ENCODE assay signal across 19 cellular contexts in the genomic region with DNA sequence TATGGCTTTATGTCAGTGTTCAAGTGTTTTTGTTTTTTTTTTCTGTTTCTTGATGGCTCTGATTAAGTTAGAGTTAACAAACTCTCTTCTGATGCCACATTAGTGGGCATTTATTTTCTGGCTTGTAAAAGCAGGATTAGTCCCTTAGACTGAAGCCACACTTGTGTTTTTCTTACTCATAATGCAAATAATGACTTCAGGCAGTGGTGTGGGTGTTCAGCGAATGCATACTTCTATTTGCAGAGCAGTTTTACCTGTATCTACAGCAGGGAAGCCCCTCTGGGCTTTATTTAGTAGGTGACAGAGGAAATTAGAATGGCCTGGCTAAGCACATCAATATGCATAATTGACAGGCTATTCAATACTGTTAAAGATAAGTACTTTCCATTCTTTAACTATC.
A peak's percentile ranks its signal among the peaks of the same experiment; 100 is the strongest.
DNase-seq lines count a peak whose midpoint lies in the region; ATAC-seq, FAIRE-seq and TF ChIP-seq lines count a peak whose summit lies in the region.
"Had no signal": no experiment of that assay in that cellular context is flagged by ENCODE, and none has a peak within 500 bp of the region (broad histone marks: within the 10 kb centered on the region; RNA-seq: fewer than 3 reads in every experiment).

No MANE protein-coding gene starts in this region.

- H3K27me3 ChIP-seq in PC-3 (ENCODE audit: low read length): no peaks in the 10 kb centered on the region
- H3K27me3 ChIP-seq: tibial artery had no signal

- intact Hi-C loops in PC-3 (cut with micrococcal nuclease): loop anchor here (1.0 kb wide), 1 partner anchor 9 kb away; no protein-coding TSS in a partner anchor

- H3K4me3 ChIP-seq in A549: no peak overlapping the region
- peak overlapping the region; percentile 32; the same call in 1 of the 2 replicates for H3K4me3 ChIP-seq in PC-3 (ENCODE audit: low read length)
- H3K4me3 ChIP-seq: tibial artery had no signal

- peaks cover 17% of the 10 kb centered on the region for H3K4me1 Mint-ChIP-seq in activated T-cell treated with anti-CD3 and anti-CD28 coated beads, Interleukin-2, amount 50 U/mL, for 24 hours (ENCODE audit: low read depth)

- H3K36me3 ChIP-seq in PC-3 (ENCODE audit: low read depth, low read length): no peaks in the 10 kb centered on the region
- H3K36me3 ChIP-seq: tibial artery had no signal

- peak overlapping the region; percentile 64 for H3K4me2 ChIP-seq in A549
- peak overlapping the region; percentile 67 for H3K4me2 ChIP-seq in PC-3 (ENCODE audit: low read length)

- TF ChIP-seq EP300 in A549 (IDR thresholded peaks at IDR 0.05): no peak

- H3K9me3 ChIP-seq in A549 (no peaks in the 10 kb centered on the region), PC-3 (ENCODE audit: low read length) (no peaks in the 10 kb centered on the region)
- H3K9me3 ChIP-seq: tibial artery had no signal

- CTCF ChIA-PET in A549 (lab: Yijun Ruan, JAX): interaction anchor here (0.6 to 1.4 kb wide), 2 partner anchors 94 to 162 kb away, joined by 3 to 4 read pairs; no protein-coding TSS in a partner anchor
- CTCF ChIA-PET in PC-3 (lab: Charles Lee): interaction anchor here (0.7 kb wide), 1 partner anchor 27 kb away, joined by 3 read pairs; no protein-coding TSS in a partner anchor

- H3K4me3 Mint-ChIP-seq in activated T-cell treated with anti-CD3 and anti-CD28 coated beads, Interleukin-2, amount 50 U/mL, for 24 hours: no peak overlapping the region

- H3K27me3 Mint-ChIP-seq in activated T-cell treated with anti-CD3 and anti-CD28 coated beads, Interleukin-2, amount 50 U/mL, for 24 hours: no peaks in the 10 kb centered on the region

- H4K20me1 ChIP-seq in PC-3 (ENCODE audit: low read length): no peaks in the 10 kb centered on the region

- H3K27ac ChIP-seq in A549 (no peak overlapping the region), PC-3 (ENCODE audit: low read length) (peak overlapping the region; percentile 55)
- H3K27ac ChIP-seq: RWPE1, tibial artery had no signal

- H3K9me2 ChIP-seq in PC-3 (replicated peaks; ENCODE audit: low read length): no peaks in the 10 kb centered on the region

- TF ChIP-seq RAD21 in A549 (conservative IDR thresholded peaks at IDR 0.05 in 1 of 2, IDR thresholded peaks at IDR 0.05 in 1 of 2): no peak

- TF ChIP-seq POLR2A in A549 (IDR thresholded peaks at IDR 0.05; ENCODE audit: low read length): no peak

- H3K36me3 Mint-ChIP-seq in activated T-cell treated with anti-CD3 and anti-CD28 coated beads, Interleukin-2, amount 50 U/mL, for 24 hours (ENCODE audit: low read depth): no peaks in the 10 kb centered on the region

- 0% methylated on average over 1 of the region's 1 CpG for WGBS in A549 (ENCODE audit: missing lambda C conversion rate)

- no peaks in the 10 kb centered on the region for H3K79me2 ChIP-seq in PC-3 (ENCODE audit: low read length)

- TF ChIP-seq CTCF in A549 (IDR thresholded peaks at IDR 0.05): no peak
- no peak for TF ChIP-seq CTCF in PC-3 (conservative IDR thresholded peaks at IDR 0.05; ENCODE audit: low read depth, low read length)

- DNase-seq in A549 (ENCODE audit: low read depth in 1 of 2, low spot score in 1 of 2) (peak in 1 of 2 experiments; percentile 18), PC-3 (peak; percentile 77), iPS-NIHi11 (ENCODE audit: low spot score) (no peak), AML-193 (lab: John Stamatoyannopoulos, UW) (no peak), H4 (ENCODE audit: low spot score) (no peak)
- DNase-seq in activated T-cell treated with anti-CD3 and anti-CD28 coated beads, Interleukin-2, amount 50 U/mL, for 24 hours: no peak
- DNase-seq: activated T-cell treated with anti-CD3 and anti-CD28 coated beads, Interleukin-2, amount 50 U/mL, for 48 hours; amniotic stem cell; Calu3; HCEC 1CT; KBM-7; left cardiac atrium; NCI-H187; NCI-H748 treated with DMSO at 0.1 percent for 48 hours; T-helper 1 cell; tibial artery had no signal

- BruUV-seq in PC-3 (replicated peaks; lab: Mats Ljungman, UMichigan): no TSS peak

- POLR2A ChIA-PET in A549 (lab: Yijun Ruan, JAX): no interaction called here
- POLR2A ChIA-PET in PC-3 (lab: Charles Lee; ENCODE audit: unreplicated experiment): no interaction called here

- no peak for FAIRE-seq in A549 (lab: Jason Lieb, UNC)

- peaks cover 19% of the 10 kb centered on the region for H3K4me1 ChIP-seq in A549
- H3K4me1 ChIP-seq in PC-3 (ENCODE audit: insufficient read depth, low read length): peaks cover 20% of the 10 kb centered on the region

- H2AFZ ChIP-seq in PC-3 (ENCODE audit: low read length): no peak overlapping the region

- peaks cover 4% of the 10 kb centered on the region for H3F3A ChIP-seq in PC-3 (ENCODE audit: low read length, unreplicated experiment)

- H3K9me3 Mint-ChIP-seq in activated T-cell treated with anti-CD3 and anti-CD28 coated beads, Interleukin-2, amount 50 U/mL, for 24 hours: peaks cover 3% of the 10 kb centered on the region

- H3K9ac ChIP-seq in PC-3 (ENCODE audit: low read length): no peak overlapping the region

- ATAC-seq in A549 (peak; percentile 24 to 53; a peak in 2 of 6 replicates), GM18511 (IDR thresholded peaks at IDR 0.05; ENCODE audit: unreplicated experiment) (peak; percentile 57), HG02759 (IDR thresholded peaks at IDR 0.05; ENCODE audit: unreplicated experiment) (peak; percentile 52), PC-3 (peak; percentile 97)
- ATAC-seq: left cardiac atrium had no signal

- no peak overlapping the region for H3K27ac Mint-ChIP-seq in activated T-cell treated with anti-CD3 and anti-CD28 coated beads, Interleukin-2, amount 50 U/mL, for 24 hours

TF ChIP-seq in A549, 52 proteins besides CTCF, POLR2A, EP300 and RAD21:
- TF ChIP-seq CHD4 (IDR thresholded peaks at IDR 0.05; ENCODE audit: borderline replicate concordance) (no peak), TFCP2L1 (CRISPR knock-in tag; IDR thresholded peaks at IDR 0.05) (no peak), TP53 (CRISPR knock-in tag; IDR thresholded peaks at IDR 0.05) (no peak), MAZ (IDR thresholded peaks at IDR 0.05; ENCODE audit: borderline replicate concordance, low read depth, low read length) (no peak), FOSL2 (IDR thresholded peaks at IDR 0.05) (no peak), FOSL2 (CRISPR knock-in tag; IDR thresholded peaks at IDR 0.05) (no peak; the same call in 1 of the 2 replicates)
- TF ChIP-seq, protein P1, sequence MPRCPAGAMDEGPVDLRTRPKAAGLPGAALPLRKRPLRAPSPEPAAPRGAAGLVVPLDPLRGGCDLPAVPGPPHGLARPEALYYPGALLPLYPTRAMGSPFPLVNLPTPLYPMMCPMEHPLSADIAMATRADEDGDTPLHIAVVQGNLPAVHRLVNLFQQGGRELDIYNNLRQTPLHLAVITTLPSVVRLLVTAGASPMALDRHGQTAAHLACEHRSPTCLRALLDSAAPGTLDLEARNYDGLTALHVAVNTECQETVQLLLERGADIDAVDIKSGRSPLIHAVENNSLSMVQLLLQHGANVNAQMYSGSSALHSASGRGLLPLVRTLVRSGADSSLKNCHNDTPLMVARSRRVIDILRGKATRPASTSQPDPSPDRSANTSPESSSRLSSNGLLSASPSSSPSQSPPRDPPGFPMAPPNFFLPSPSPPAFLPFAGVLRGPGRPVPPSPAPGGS (IDR thresholded peaks at IDR 0.05): no peak

Comparison
In these comparisons a context has a peak if more than half of its experiments do, and no peak if none do; other contexts are left out.
1. ATAC-seq: peak in every context shown above with its lines; median percentile 97 in PC-3; 57 in GM18511; 52 in HG02759; 38 in A549.